ENCODE assay signal across 15 cellular contexts in genomic region chr22:24200616-24201212, GRCh38. TPM values are rescaled to one million over a fixed set of nuclear protein-coding genes. Genes with fewer than 3 reads are reported as not detected.
DNase-seq lines count a peak whose midpoint lies in the region; TF ChIP-seq lines count a peak whose summit lies in the region.
"Had no signal": no experiment of that assay in that cellular context is flagged by ENCODE, and none has a peak within 500 bp of the region (broad histone marks: within the 10 kb centered on the region; RNA-seq: fewer than 3 reads in every experiment).

No MANE protein-coding gene starts in this region.

- no peak overlapping the region for H3K27ac Mint-ChIP-seq in CD4-positive, alpha-beta memory T cell
- H3K27ac Mint-ChIP-seq: CD4-positive, alpha-beta T cell had no signal

- 79 to 85% (median 80%) methylated on average over 7 of the region's 7 CpGs for WGBS in ovary, 3 donors

- CTCF ChIA-PET in CD4-positive, alpha-beta memory T cell (lab: Charles Lee; ENCODE audit: partially characterized antibody), result no interaction called here
- CTCF ChIA-PET in HEK293T (lab: Yijun Ruan, JAX), result no interaction called here

- intact Hi-C loops in CD4-positive, alpha-beta memory T cell (cut with micrococcal nuclease), result no loop called here
- intact Hi-C loops in ovary (cut with DNase I), result no loop called here

- H3K27me3 Mint-ChIP-seq in CD4-positive, alpha-beta memory T cell, result no peaks in the 10 kb centered on the region
- H3K27me3 Mint-ChIP-seq: CD4-positive, alpha-beta T cell had no signal

- no peak for TF ChIP-seq EP300 in ovary (IDR thresholded peaks at IDR 0.05)

- peak; percentile 60 for DNase-seq in Daoy (ENCODE audit: low read depth)
- DNase-seq in RPMI7951 (ENCODE audit: low read depth), result peak; percentile 54
- no peak for DNase-seq in epithelial cell of prostate (ENCODE audit: low read depth, low spot score)
- DNase-seq in non-pigmented ciliary epithelial cell (ENCODE audit: low read depth), result peak; percentile 68
- DNase-seq in CD4-positive, alpha-beta memory T cell, result no peak
- no peak for DNase-seq in ovary
- DNase-seq in HEK293T (ENCODE audit: extremely low spot score), result no peak
- no peak for DNase-seq in activated CD4-positive, CD25-positive, alpha-beta regulatory T cell treated with anti-CD3 and anti-CD28 coated beads, Interleukin-2, amount 50 U/mL, for 72 hours
- DNase-seq: CD4-positive, alpha-beta T cell; hippocampal formation; stimulated activated CD4-positive, alpha-beta T cell treated with anti-CD3 and anti-CD28 coated beads, Interleukin-2, amount 100 ng/mL, for 24 hours; stimulated activated naive CD4-positive, alpha-beta T cell had no signal

- H3K27ac ChIP-seq in epithelial cell of prostate (peak overlapping the region; percentile 28), ovary (no peak overlapping the region)
- H3K27ac ChIP-seq in CD4-positive, alpha-beta memory T cell (ENCODE audit: low read depth, low read length), result no peak overlapping the region
- H3K27ac ChIP-seq: parathyroid adenoma had no signal

- H3K9me3 ChIP-seq in CD4-positive, alpha-beta memory T cell (ENCODE audit: control insufficient read depth in 1 of 2, low read length in 2 of 2), result no peaks in the 10 kb centered on the region
- no peaks in the 10 kb centered on the region for H3K9me3 ChIP-seq in ovary

- POLR2A ChIA-PET in CD4-positive, alpha-beta memory T cell (lab: Charles Lee; ENCODE audit: partially characterized antibody), result no interaction called here
- POLR2A ChIA-PET in HEK293T (lab: Yijun Ruan, JAX), result no interaction called here

- H3K4me1 ChIP-seq in CD4-positive, alpha-beta memory T cell (ENCODE audit: insufficient read depth, low read length), result no peaks in the 10 kb centered on the region
- no peaks in the 10 kb centered on the region for H3K4me1 ChIP-seq in ovary (ENCODE audit: insufficient read depth)

- TF ChIP-seq POLR2A in ovary (IDR thresholded peaks at IDR 0.05), result no peak

- no peaks in the 10 kb centered on the region for H3K36me3 Mint-ChIP-seq in CD4-positive, alpha-beta memory T cell

- H3K4me1 Mint-ChIP-seq in CD4-positive, alpha-beta memory T cell, result peaks cover 3 to 9% (median 6%) of the 10 kb centered on the region in 4 donors

- H3K4me3 ChIP-seq in CD4-positive, alpha-beta memory T cell (ENCODE audit: low read length in 2 of 2), result no peak overlapping the region
- H3K4me3 ChIP-seq in ovary, result no peak overlapping the region
- H3K4me3 ChIP-seq: lung had no signal

- no peak overlapping the region for H3K4me3 Mint-ChIP-seq in CD4-positive, alpha-beta memory T cell
- H3K4me3 Mint-ChIP-seq: CD4-positive, alpha-beta T cell had no signal

- TF ChIP-seq CTCF in ovary (IDR thresholded peaks at IDR 0.05), result no peak

- H3K9me3 Mint-ChIP-seq in CD4-positive, alpha-beta memory T cell, result no peaks in the 10 kb centered on the region
- H3K9me3 Mint-ChIP-seq: CD4-positive, alpha-beta T cell had no signal

- H3K36me3 ChIP-seq in CD4-positive, alpha-beta memory T cell (ENCODE audit: insufficient read depth, low read length), result no peaks in the 10 kb centered on the region
- H3K36me3 ChIP-seq in ovary, result no peaks in the 10 kb centered on the region

- no peaks in the 10 kb centered on the region for H3K27me3 ChIP-seq in CD4-positive, alpha-beta memory T cell (ENCODE audit: insufficient read depth, low read length)
- no peaks in the 10 kb centered on the region for H3K27me3 ChIP-seq in ovary

TF ChIP-seq in HEK293T, 16 proteins besides CTCF, POLR2A, EP300 and RAD21:
- TF ChIP-seq CTBP1 (IDR thresholded peaks at IDR 0.05; ENCODE audit: borderline replicate concordance), result no peak
- TF ChIP-seq ELF4 (IDR thresholded peaks at IDR 0.05), result no peak
- no peak for TF ChIP-seq BHLHE40 (IDR thresholded peaks at IDR 0.05; ENCODE audit: borderline replicate concordance)
- TF ChIP-seq HDGF (IDR thresholded peaks at IDR 0.05; ENCODE audit: borderline replicate concordance), result no peak
- TF ChIP-seq LEF1 (IDR thresholded peaks at IDR 0.05; ENCODE audit: borderline replicate concordance), result no peak
- TF ChIP-seq PKNOX1 (IDR thresholded peaks at IDR 0.05), result no peak
- no peak for TF ChIP-seq SP1 (IDR thresholded peaks at IDR 0.05)
- no peak for TF ChIP-seq FOXA1 (IDR thresholded peaks at IDR 0.05)
- no peak for TF ChIP-seq ZNF384 (IDR thresholded peaks at IDR 0.05)
- TF ChIP-seq NFRKB (IDR thresholded peaks at IDR 0.05), result no peak
- no peak for TF ChIP-seq L3MBTL2 (conservative IDR thresholded peaks at IDR 0.05)
- TF ChIP-seq FOXK2 (IDR thresholded peaks at IDR 0.05), result no peak

RNA-seq across cellular contexts. Expression of gene SUSD2, which starts 19.4 kb away (rescaled TPM):
- total RNA-seq in Daoy (2014; rRNA removed; shearing (Covaris generic)), result 0.29 TPM in 1 of 2 replicates, not detected in the other
- total RNA-seq in RPMI7951 (2014; rRNA removed; shearing (Covaris generic)), result 0.39 and 0.96 TPM in 2 replicates
- under 1 TPM; 0.44 to 0.52 TPM for total RNA-seq in CD4-positive, alpha-beta memory T cell
- polyA plus RNA-seq in CD4-positive, alpha-beta memory T cell, result under 1 TPM in 1 of 2 donors, not detected in 1; 0.05 TPM
- total RNA-seq in ovary, result 1 to 10 TPM in 5 of 7 donors, under 1 TPM in 2; 0.45 to 4.1 (median 2.6) TPM
- polyA plus RNA-seq in ovary, result 1 to 10 TPM; 1.7 to 2.9 TPM

RNA-seq across cellular contexts. Expression of gene GGT5, which starts 44.2 kb away (rescaled TPM):
- total RNA-seq in Daoy (2014; rRNA removed; shearing (Covaris generic)), result not detected in 2 replicates
- under 0.01 TPM in 1 of 2 replicates, not detected in the other for total RNA-seq in RPMI7951 (2014; rRNA removed; shearing (Covaris generic))
- not detected for total RNA-seq in CD4-positive, alpha-beta memory T cell
- not detected for polyA plus RNA-seq in CD4-positive, alpha-beta memory T cell
- 10 to 100 TPM in 6 of 7 donors, 1 to 10 TPM in 1; 4.6 to 34.0 (median 18.0) TPM for total RNA-seq in ovary
- polyA plus RNA-seq in ovary, result 10 to 100 TPM; 24.7 to 32.1 TPM
- total RNA-seq: CD4-positive, alpha-beta T cell; NCI-H460 had no signal

Comparison
In these comparisons a context has a peak if more than half of its experiments do, and no peak if none do; other contexts are left out.
1. DNase-seq: peak in Daoy (single experiment), RPMI7951 (single experiment) and non-pigmented ciliary epithelial cell (single experiment); none in epithelial cell of prostate (single experiment), CD4-positive, alpha-beta memory T cell (0 of 5), ovary (0 of 5), HEK293T (single experiment) and activated CD4-positive, CD25-positive, alpha-beta regulatory T cell treated with anti-CD3 and anti-CD28 coated beads, Interleukin-2, amount 50 U/mL, for 72 hours (single experiment).